In the genomic region with DNA sequence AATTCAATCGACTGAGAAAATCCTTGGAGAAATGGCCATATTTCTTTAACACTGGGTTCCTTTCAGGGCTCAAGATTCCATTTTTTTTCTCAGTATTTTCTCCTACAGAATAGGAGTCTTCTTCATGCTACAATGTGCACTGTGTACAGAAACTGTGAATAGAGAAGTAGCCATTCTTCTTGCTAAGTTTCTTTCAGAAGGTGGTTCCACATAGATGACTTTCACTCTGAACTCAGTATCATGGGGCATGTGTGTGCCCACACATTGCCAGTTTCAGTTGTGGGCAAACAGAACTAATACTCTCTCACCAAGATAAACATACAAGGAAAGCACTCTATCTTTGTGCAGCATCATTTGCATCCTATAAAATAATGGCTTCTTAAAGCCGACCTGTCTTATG, we compare ENCODE assay signal across 14 cellular contexts.
DNase-seq lines count a peak whose midpoint lies in the region; ATAC-seq and TF ChIP-seq lines count a peak whose summit lies in the region.
"Had no signal": no experiment of that assay in that cellular context is flagged by ENCODE, and none has a peak within 500 bp of the region (broad histone marks: within the 10 kb centered on the region; RNA-seq: fewer than 3 reads in every experiment).

No MANE protein-coding gene starts in this region.

- no peaks in the 10 kb centered on the region for H3F3A ChIP-seq in MM.1S (ENCODE audit: insufficient read depth, low read length)

- no peaks in the 10 kb centered on the region for H3K36me3 ChIP-seq in MM.1S (replicated peaks; ENCODE audit: insufficient read depth, low read length)

- no peaks in the 10 kb centered on the region for H3K4me1 ChIP-seq in MM.1S (ENCODE audit: low read length)

- TF ChIP-seq CTCF in MM.1S (IDR thresholded peaks at IDR 0.05; ENCODE audit: low read length): no peak

- H3K9me2 ChIP-seq in MM.1S (replicated peaks; ENCODE audit: insufficient read depth, low read length): no peaks in the 10 kb centered on the region

- DNase-seq in pons (ENCODE audit: low spot score) (peak; percentile 36), MM.1S (no peak), dedifferentiated amniotic fluid mesenchymal stem cell (ENCODE audit: extremely low spot score) (no peak)
- DNase-seq in activated CD8-positive, alpha-beta memory T cell treated with anti-CD3 and anti-CD28 coated beads for 24 hours: no peak
- DNase-seq: AML-193; CD8-positive, alpha-beta memory T cell; DND-41; HCEC 1CT; NCI-H1048; NCI-H69; SHP77 treated with DMSO at 0.1 percent for 48 hours had no signal

- H3K9ac ChIP-seq in MM.1S (ENCODE audit: low read length): no peak overlapping the region

- no peaks in the 10 kb centered on the region for H3K27me3 ChIP-seq in MM.1S (replicated peaks; ENCODE audit: insufficient read depth, low read length)

- no peak overlapping the region for H3K4me3 ChIP-seq in MM.1S (ENCODE audit: low read length)

- no peak overlapping the region for H3K27ac ChIP-seq in MM.1S (ENCODE audit: low read length)

- no peaks in the 10 kb centered on the region for H3K79me2 ChIP-seq in MM.1S (ENCODE audit: low read length)

- H2AFZ ChIP-seq in MM.1S (ENCODE audit: low read length): no peak overlapping the region

- ATAC-seq in GM18498 (IDR thresholded peaks at IDR 0.05; ENCODE audit: unreplicated experiment) (peak; percentile 79), HG02642 (IDR thresholded peaks at IDR 0.05; ENCODE audit: poor library complexity, unreplicated experiment) (peak; percentile 74), HG03565 (IDR thresholded peaks at IDR 0.05; ENCODE audit: unreplicated experiment) (peak; percentile 83)

- no peaks in the 10 kb centered on the region for H4K20me1 ChIP-seq in MM.1S (ENCODE audit: insufficient read depth, low read length)

- no peaks in the 10 kb centered on the region for H3K9me3 ChIP-seq in MM.1S (replicated peaks; ENCODE audit: insufficient read depth, low read length)

- no peak overlapping the region for H3K4me2 ChIP-seq in MM.1S (ENCODE audit: low read depth, low read length)
